Comparison of ENCODE assay signal across 14 cellular contexts in genomic region chr3:66484106-66484857, GRCh38. TPM values are rescaled to one million over a fixed set of nuclear protein-coding genes. Genes with fewer than 3 reads are reported as not detected.
DNase-seq lines count a peak whose midpoint lies in the region; ATAC-seq and TF ChIP-seq lines count a peak whose summit lies in the region.
"Had no signal": no experiment of that assay in that cellular context is flagged by ENCODE, and none has a peak within 500 bp of the region (broad histone marks: within the 10 kb centered on the region; RNA-seq: fewer than 3 reads in every experiment).

No MANE protein-coding gene starts in this region.

- H3K27me3 Mint-ChIP-seq in CD4-positive, alpha-beta T cell: no peaks in the 10 kb centered on the region
- H3K27me3 Mint-ChIP-seq in endodermal cell (ENCODE audit: insufficient read depth): no peaks in the 10 kb centered on the region

- H3K36me3 ChIP-seq in Loucy (ENCODE audit: insufficient read depth, low read length) (peaks cover 5% of the 10 kb centered on the region; the same call in 1 of the 2 replicates), endodermal cell (ENCODE audit: control insufficient read depth, insufficient read depth, low read length) (peaks cover 5% of the 10 kb centered on the region), sigmoid colon (no peaks in the 10 kb centered on the region), mucosa of descending colon (ENCODE audit: low read depth) (no peaks in the 10 kb centered on the region)

- no peak for ATAC-seq in CD4-positive, alpha-beta T cell (ENCODE audit: poor library complexity)
- no peak for ATAC-seq in HG02610 (IDR thresholded peaks at IDR 0.05; ENCODE audit: unreplicated experiment)
- ATAC-seq in HG02623 (IDR thresholded peaks at IDR 0.05; ENCODE audit: unreplicated experiment): no peak
- no peak for ATAC-seq in GM21528 (IDR thresholded peaks at IDR 0.05; ENCODE audit: low FRiP score, unreplicated experiment)
- ATAC-seq in mucosa of descending colon: no peak

- H3K4me1 ChIP-seq in Loucy (ENCODE audit: insufficient read depth, low read length, poor library complexity, severe bottlenecking) (peaks cover 91% of the 10 kb centered on the region), endodermal cell (ENCODE audit: control insufficient read depth, insufficient read depth, low read length) (peaks cover 29% of the 10 kb centered on the region), sigmoid colon (peaks cover 0 to 100% (median 98%) of the 10 kb centered on the region in 4 donors), mucosa of descending colon (ENCODE audit: low read depth) (peaks cover 59% of the 10 kb centered on the region)

- no peak for TF ChIP-seq POLR2A in sigmoid colon (IDR thresholded peaks at IDR 0.05)

- no peaks in the 10 kb centered on the region for H3K9me2 ChIP-seq in Loucy (replicated peaks; ENCODE audit: low read depth, low read length)

- intact Hi-C loops in CD4-positive, alpha-beta T cell (cut with DNase I, micrococcal nuclease): no loop called here
- intact Hi-C loops in sigmoid colon (cut with DNase I) (no loop called here), mucosa of descending colon (cut with DNase I, micrococcal nuclease) (no loop called here)

- H3K27ac Mint-ChIP-seq in CD4-positive, alpha-beta T cell: peak overlapping the region; percentile 79
- H3K27ac Mint-ChIP-seq in endodermal cell: peak overlapping the region; percentile 82
- H3K27ac Mint-ChIP-seq: natural killer cell had no signal

- H3K9ac ChIP-seq in Loucy (ENCODE audit: low read depth, low read length, poor library complexity, severe bottlenecking) (no peak overlapping the region), endodermal cell (ENCODE audit: extremely low read depth, low read length, poor library complexity, severe bottlenecking) (no peak overlapping the region)

- H3F3A ChIP-seq in Loucy (ENCODE audit: low read depth): no peaks in the 10 kb centered on the region

- H3K27ac ChIP-seq in CD4-positive, alpha-beta T cell (ENCODE audit: low read depth, low read length): no peak overlapping the region
- peak overlapping the region; percentile 85 for H3K27ac ChIP-seq in endodermal cell (ENCODE audit: low read depth, low read length)
- H3K27ac ChIP-seq in sigmoid colon: peak overlapping the region; percentile 85 to 95 (median 91)
- H3K27ac ChIP-seq: epithelial cell of prostate had no signal

- H3K36me3 Mint-ChIP-seq in CD4-positive, alpha-beta T cell (ENCODE audit: low read depth): no peaks in the 10 kb centered on the region
- no peaks in the 10 kb centered on the region for H3K36me3 Mint-ChIP-seq in endodermal cell (ENCODE audit: low read depth)
- H3K36me3 Mint-ChIP-seq: natural killer cell had no signal

- WGBS in endodermal cell (ENCODE audit: insufficient coverage in 1 of 2, insufficient read length in 1 of 2), 2 experiments: 62 to 85% methylated on average over 5 to 9 of the region's 9 CpGs
- 44 to 74% methylated on average over 9 of the region's 9 CpGs for WGBS in sigmoid colon, 2 donors

- H3K4me2 ChIP-seq in Loucy (ENCODE audit: low read depth, low read length, poor library complexity, severe bottlenecking): peak overlapping the region; percentile 75

- no peaks in the 10 kb centered on the region for H3K9me3 ChIP-seq in CD4-positive, alpha-beta T cell (ENCODE audit: control insufficient read depth, low read length)
- H3K9me3 ChIP-seq in Loucy (ENCODE audit: insufficient read depth, low read depth, low read length) (0 out of 2 replicates have a peak, but pooled peaks cover 2% of the 10 kb centered on the region), endodermal cell (ENCODE audit: control insufficient read depth, low read length) (no peaks in the 10 kb centered on the region), sigmoid colon (no peaks in the 10 kb centered on the region), mucosa of descending colon (no peaks in the 10 kb centered on the region)

- peaks cover 53% of the 10 kb centered on the region for H4K20me1 ChIP-seq in Loucy (ENCODE audit: insufficient read depth, low read length, poor library complexity, severe bottlenecking)

- H2AFZ ChIP-seq in Loucy (ENCODE audit: low read length): no peak overlapping the region

- CTCF ChIA-PET in CD4-positive, alpha-beta T cell (lab: Charles Lee): interaction anchor here (1.1 to 1.6 kb wide), 3 partner anchors 10 to 13 kb away, joined by 3 to 6 read pairs (median 4); no protein-coding TSS in a partner anchor

- TF ChIP-seq CTCF in CD4-positive, alpha-beta T cell (IDR thresholded peaks at IDR 0.05): no peak
- no peak for TF ChIP-seq CTCF in Loucy (conservative IDR thresholded peaks at IDR 0.05; ENCODE audit: low read length)
- no peak for TF ChIP-seq CTCF in endodermal cell (conservative IDR thresholded peaks at IDR 0.05)
- no peak for TF ChIP-seq CTCF in sigmoid colon (IDR thresholded peaks at IDR 0.05)
- TF ChIP-seq CTCF in mucosa of descending colon (IDR thresholded peaks at IDR 0.05): no peak

- H3K4me3 ChIP-seq in Loucy (ENCODE audit: low read length, poor library complexity, severe bottlenecking): no peak overlapping the region
- H3K4me3 ChIP-seq in endodermal cell (ENCODE audit: low read length): no peak overlapping the region
- H3K4me3 ChIP-seq in sigmoid colon: peak overlapping the region in 1 of 4 donors; percentile 6
- no peak overlapping the region for H3K4me3 ChIP-seq in mucosa of descending colon

- DNase-seq in CD4-positive, alpha-beta T cell: no peak
- DNase-seq in endodermal cell (no peak), sigmoid colon (no peak), mucosa of descending colon (no peak)
- DNase-seq: COR-L47; KBM-7; natural killer cell; NCI-H2029; stimulated activated CD4-positive, alpha-beta T cell treated with anti-CD3 and anti-CD28 coated beads, Interleukin-12 subunit alpha, Interleukin-12 subunit beta, amount 100 ng/mL, for 4 hours had no signal

- TF ChIP-seq EP300 in sigmoid colon (IDR thresholded peaks at IDR 0.05): no peak

- no peak overlapping the region for H3K4me3 Mint-ChIP-seq in CD4-positive, alpha-beta T cell
- H3K4me3 Mint-ChIP-seq in endodermal cell: peak overlapping the region; percentile 1
- H3K4me3 Mint-ChIP-seq: natural killer cell had no signal

- POLR2A ChIA-PET in CD4-positive, alpha-beta T cell (lab: Charles Lee): interaction anchor here (3.5 kb wide), 1 partner anchor 13 kb away, joined by 18 read pairs; no protein-coding TSS in a partner anchor

- no peaks in the 10 kb centered on the region for H3K9me3 Mint-ChIP-seq in CD4-positive, alpha-beta T cell
- H3K9me3 Mint-ChIP-seq in endodermal cell: no peaks in the 10 kb centered on the region
- H3K9me3 Mint-ChIP-seq: natural killer cell had no signal

- H3K27me3 ChIP-seq in CD4-positive, alpha-beta T cell (ENCODE audit: control insufficient read depth, insufficient read depth, low read length): no peaks in the 10 kb centered on the region
- H3K27me3 ChIP-seq in Loucy (ENCODE audit: insufficient read depth, low read length, poor library complexity, severe bottlenecking) (no peaks in the 10 kb centered on the region), endodermal cell (ENCODE audit: control insufficient read depth, insufficient read depth, low read length, poor library complexity, severe bottlenecking) (no peaks in the 10 kb centered on the region), sigmoid colon (no peaks in the 10 kb centered on the region)

- peaks cover 99% of the 10 kb centered on the region for H3K79me2 ChIP-seq in Loucy (ENCODE audit: insufficient read depth, low read length)

- peaks cover 55% of the 10 kb centered on the region for H3K4me1 Mint-ChIP-seq in CD4-positive, alpha-beta T cell (ENCODE audit: low read depth)
- peaks cover 70% of the 10 kb centered on the region for H3K4me1 Mint-ChIP-seq in endodermal cell

RNA-seq across cellular contexts. Expression of gene LRIG1, which starts 16.5 kb away (rescaled TPM):
- total RNA-seq in CD4-positive, alpha-beta T cell: 10 to 100 TPM; 30.1 to 33.1 TPM
- 10 to 100 TPM; 37.5 to 42.3 TPM for total RNA-seq in endodermal cell
- polyA plus RNA-seq in endodermal cell (2013, experiment 1 of 2): 119 TPM
- 96.5 TPM for polyA plus RNA-seq in endodermal cell (2013, experiment 2 of 2)
- total RNA-seq in sigmoid colon: 100 to 1,000 TPM; 150 to 226 (median 210) TPM
- polyA plus RNA-seq in sigmoid colon: 10 to 100 TPM in 1 of 3 donors, 1 to 10 TPM in 2; 4.2 to 36.1 (median 6.0) TPM
- total RNA-seq in mucosa of descending colon: 100 to 1,000 TPM in 1 of 3 donors, 10 to 100 TPM in 2; 72.1 to 180 (median 75.3) TPM
